Comparison of ENCODE assay signal across 8 cellular contexts in genomic region chr5:33435893-33436490, GRCh38. TPM values are rescaled to one million over a fixed set of nuclear protein-coding genes. Genes with fewer than 3 reads are reported as not detected.
DNase-seq lines count a peak whose midpoint lies in the region; ATAC-seq, FAIRE-seq and TF ChIP-seq lines count a peak whose summit lies in the region.
"Not testable (repeated sequence)": the region's sequence is repeated elsewhere in the genome, so short reads cannot be mapped to it uniquely, and the experiment has no call there.

No MANE protein-coding gene starts in this region.

- DNase-seq in NCI-H146 treated with DMSO at 0.1 percent for 48 hours (lab: John Stamatoyannopoulos, UW; ENCODE audit: unreplicated experiment) (peak; percentile 39), SW 1271 (lab: John Stamatoyannopoulos, UW) (peak; percentile 44 to 81), cardiac muscle cell (ENCODE audit: low read depth in 1 of 2, low spot score in 1 of 2) (peak; percentile 84 to 89), pulmonary artery endothelial cell (ENCODE audit: low read depth, low spot score) (peak; percentile 40)
- DNase-seq in activated naive CD8-positive, alpha-beta T cell treated with anti-CD3 and anti-CD28 coated beads, Interleukin-2, amount 10 ng/mL, durations not matched to agents 7 days and 5 days: peak; percentile 40

- H3K27me3 Mint-ChIP-seq in activated naive CD8-positive, alpha-beta T cell treated with anti-CD3 and anti-CD28 coated beads, Interleukin-2, amount 10 ng/mL, durations not matched to agents 7 days and 5 days: not testable (repeated sequence)

- ATAC-seq in GM18511 (IDR thresholded peaks at IDR 0.05; ENCODE audit: unreplicated experiment) (peak; percentile 37), HG02943 (IDR thresholded peaks at IDR 0.05; ENCODE audit: low read depth, unreplicated experiment) (peak; percentile 51)
- ATAC-seq in activated naive CD8-positive, alpha-beta T cell treated with anti-CD3 and anti-CD28 coated beads, Interleukin-2, amount 10 ng/mL, durations not matched to agents 7 days and 5 days (ENCODE audit: low read depth): not testable (repeated sequence)

- peak; percentile 30 for FAIRE-seq in A204.1 (lab: Jason Lieb, UNC)

- H3K36me3 Mint-ChIP-seq in activated naive CD8-positive, alpha-beta T cell treated with anti-CD3 and anti-CD28 coated beads, Interleukin-2, amount 10 ng/mL, durations not matched to agents 7 days and 5 days: not testable (repeated sequence)

- H3K4me1 Mint-ChIP-seq in activated naive CD8-positive, alpha-beta T cell treated with anti-CD3 and anti-CD28 coated beads, Interleukin-2, amount 10 ng/mL, durations not matched to agents 7 days and 5 days: not testable (repeated sequence)

- peak; percentile 78 for TF ChIP-seq CTCF in cardiac muscle cell (IDR thresholded peaks at IDR 0.05; ENCODE audit: low read depth, low read length)

- H3K27ac Mint-ChIP-seq in activated naive CD8-positive, alpha-beta T cell treated with anti-CD3 and anti-CD28 coated beads, Interleukin-2, amount 10 ng/mL, durations not matched to agents 7 days and 5 days: not testable (repeated sequence)

- not testable (repeated sequence) for H3K4me3 ChIP-seq in cardiac muscle cell

- not testable (repeated sequence) for H3K27me3 ChIP-seq in cardiac muscle cell

- H3K4me1 ChIP-seq in cardiac muscle cell (ENCODE audit: low read depth): not testable (repeated sequence)

- not testable (repeated sequence) for H3K36me3 ChIP-seq in cardiac muscle cell

- POLR2A ChIA-PET in activated naive CD8-positive, alpha-beta T cell treated with anti-CD3 and anti-CD28 coated beads, Interleukin-2, amount 10 ng/mL, durations not matched to agents 7 days and 5 days (lab: Charles Lee): not testable (repeated sequence)

- not testable (repeated sequence) for H3K4me3 Mint-ChIP-seq in activated naive CD8-positive, alpha-beta T cell treated with anti-CD3 and anti-CD28 coated beads, Interleukin-2, amount 10 ng/mL, durations not matched to agents 7 days and 5 days

- not testable (repeated sequence) for H3K9me3 Mint-ChIP-seq in activated naive CD8-positive, alpha-beta T cell treated with anti-CD3 and anti-CD28 coated beads, Interleukin-2, amount 10 ng/mL, durations not matched to agents 7 days and 5 days

- H3K27ac ChIP-seq in cardiac muscle cell: not testable (repeated sequence)

- not testable (repeated sequence) for H3K9me3 ChIP-seq in cardiac muscle cell (ENCODE audit: low read depth)

RNA-seq across cellular contexts. Expression of gene TARS1, which starts 4.8 kb away (rescaled TPM):
- 100 to 1,000 TPM; 165 to 168 TPM for total RNA-seq in activated naive CD8-positive, alpha-beta T cell treated with anti-CD3 and anti-CD28 coated beads, Interleukin-2, amount 10 ng/mL, durations not matched to agents 7 days and 5 days
- total RNA-seq in cardiac muscle cell (75.2 and 80.8 TPM in 2 replicates), pulmonary artery endothelial cell (242 and 243 TPM in 2 replicates)
- polyA plus RNA-seq in cardiac muscle cell: 73.5 and 80.5 TPM in 2 replicates
